ENCODE assay signal across 8 cellular contexts in genomic region chr7:150404785-150405583, GRCh38. TPM values are rescaled to one million over a fixed set of nuclear protein-coding genes. Genes with fewer than 3 reads are reported as not detected.
DNase-seq lines count a peak whose midpoint lies in the region; ATAC-seq and TF ChIP-seq lines count a peak whose summit lies in the region.

No MANE protein-coding gene starts in this region.

- no peaks in the 10 kb centered on the region for H3K9me3 Mint-ChIP-seq in CD8-positive, alpha-beta memory T cell

- CTCF ChIA-PET in CD8-positive, alpha-beta memory T cell (lab: Charles Lee): interaction anchor here (0.5 to 2.3 kb wide), 19 partner anchors 8 to 373 kb away, joined by 3 to 15 read pairs (median 4); partner anchors contain the start of gene REPIN1

- peak; percentile 21 for TF ChIP-seq CTCF in epithelial cell of esophagus (IDR thresholded peaks at IDR 0.05; ENCODE audit: insufficient read depth, low read depth, low read length, missing control alignments)

- peaks cover 30 to 44% (median 42%) of the 10 kb centered on the region in 3 donors for H3K4me1 Mint-ChIP-seq in CD8-positive, alpha-beta memory T cell

- no peaks in the 10 kb centered on the region for H3K9me3 ChIP-seq in CD8-positive, alpha-beta memory T cell (ENCODE audit: low read length)

- peak overlapping the region; percentile 83 to 99 (median 97) for H3K4me3 Mint-ChIP-seq in CD8-positive, alpha-beta memory T cell

- ATAC-seq in GM19395 (IDR thresholded peaks at IDR 0.05; ENCODE audit: unreplicated experiment): peak; percentile 43
- peak; percentile 58 for ATAC-seq in HG03521 (IDR thresholded peaks at IDR 0.05; ENCODE audit: unreplicated experiment)

- H3K27me3 ChIP-seq in CD8-positive, alpha-beta memory T cell (ENCODE audit: insufficient read depth, low read length, poor library complexity, severe bottlenecking): no peaks in the 10 kb centered on the region

- no peaks in the 10 kb centered on the region for H3K27me3 Mint-ChIP-seq in CD8-positive, alpha-beta memory T cell

- H3K4me1 ChIP-seq in CD8-positive, alpha-beta memory T cell (ENCODE audit: insufficient read depth, low read length): peaks cover 32% of the 10 kb centered on the region

- POLR2A ChIA-PET in CD8-positive, alpha-beta memory T cell (lab: Charles Lee): interaction anchor here (0.8 to 2.4 kb wide), 8 partner anchors 12 to 350 kb away, joined by 3 to 24 read pairs (median 5); partner anchors contain the start of genes ACTR3C, LRRC61 and REPIN1

- H3K36me3 Mint-ChIP-seq in CD8-positive, alpha-beta memory T cell: peaks cover 0 to 30% (median 2%) of the 10 kb centered on the region in 3 donors

- H3K27ac Mint-ChIP-seq in CD8-positive, alpha-beta memory T cell: peak overlapping the region; percentile 89 to 100 (median 98)

- peak overlapping the region; percentile 93 for H3K27ac ChIP-seq in CD8-positive, alpha-beta memory T cell (ENCODE audit: low read depth, low read length)

- peak overlapping the region; percentile 86 for H3K4me3 ChIP-seq in CD8-positive, alpha-beta memory T cell (ENCODE audit: low read length)
- peak overlapping the region; percentile 62 for H3K4me3 ChIP-seq in epithelial cell of esophagus (ENCODE audit: low read length)

- no peaks in the 10 kb centered on the region for H3K36me3 ChIP-seq in CD8-positive, alpha-beta memory T cell (ENCODE audit: insufficient read depth, low read length)

- peak; percentile 63 to 84 (median 75) for DNase-seq in CD8-positive, alpha-beta memory T cell
- peak; percentile 49 for DNase-seq in NOMO-1 treated with dmso at 0.1 percent for 144 hours (lab: John Stamatoyannopoulos, UW; ENCODE audit: unreplicated experiment)
- peak; percentile 48 for DNase-seq in activated T-cell treated with anti-CD3 and anti-CD28 coated beads for 4 hours
- DNase-seq in epithelial cell of esophagus (ENCODE audit: low read depth): peak; percentile 82
- peak; percentile 89 for DNase-seq in mucosa of gallbladder (ENCODE audit: low spot score)
- DNase-seq in stimulated activated CD8-positive, alpha-beta memory T cell treated with anti-CD3 and anti-CD28 coated beads, Interleukin-2, amount 100 ng/mL, for 48 hours (ENCODE audit: low read depth in 2 of 2): peak; percentile 70 to 74

RNA-seq across cellular contexts. Expression of gene ZNF775, which starts 25.9 kb away (rescaled TPM):
- total RNA-seq in CD8-positive, alpha-beta memory T cell: 1 to 10 TPM; 6.0 TPM
- polyA plus RNA-seq in CD8-positive, alpha-beta memory T cell: 8.7 TPM
- 9.4 TPM for total RNA-seq in mucosa of gallbladder

RNA-seq across cellular contexts. Expression of gene REPIN1, which starts 36.4 kb away (rescaled TPM):
- 10 to 100 TPM; 57.0 to 58.2 TPM for total RNA-seq in CD8-positive, alpha-beta memory T cell
- 60.8 TPM for polyA plus RNA-seq in CD8-positive, alpha-beta memory T cell
- total RNA-seq in mucosa of gallbladder: 145 TPM

RNA-seq across cellular contexts. Expression of gene GIMAP8, which starts 45.4 kb away (rescaled TPM):
- total RNA-seq in CD8-positive, alpha-beta memory T cell: 10 to 100 TPM; 11.8 to 12.3 TPM
- polyA plus RNA-seq in CD8-positive, alpha-beta memory T cell: 30.1 TPM
- total RNA-seq in mucosa of gallbladder: 11.4 TPM

Comparison
In these comparisons a context has a peak if more than half of its experiments do, and no peak if none do; other contexts are left out.
1. Peak in every context shown above with its lines: DNase-seq, ATAC-seq, H3K4me3 ChIP-seq and H3K27ac ChIP-seq.